ENCODE assay signal across 22 cellular contexts in genomic region chr11:2766166-2766565, GRCh38.
"Had no signal": no experiment of that assay in that cellular context is flagged by ENCODE, and none has a peak within 500 bp of the region (broad histone marks: within the 10 kb centered on the region; RNA-seq: fewer than 3 reads in every experiment).

No MANE protein-coding gene starts in this region.

- H3K27me3 ChIP-seq: dorsolateral prefrontal cortex, heart left ventricle, stomach had no signal

- H3K4me1 ChIP-seq: lower lobe of right lung, stomach had no signal

- H3K4me1 Mint-ChIP-seq: stimulated activated memory B cell treated with anti-CD40 and anti-IgM and Interleukin-4, amounts not matched to agents 10 μg/mL and 1 μg/mL and 100 μg/mL, for 72 hours had no signal

- ATAC-seq: activated CD8-positive, alpha-beta T cell treated with anti-CD3 and anti-CD28 coated beads for 36 hours; activated naive CD4-positive, alpha-beta T cell treated with anti-CD3 and anti-CD28 coated beads, Interleukin-2, amount 50 U/mL, for 72 hours; heart left ventricle; lower lobe of right lung; mucosa of descending colon; sciatic nerve; stimulated activated memory B cell treated with anti-CD40 and anti-IgM and Interleukin-4, amounts not matched to agents 10 μg/mL and 1 μg/mL and 100 μg/mL, for 72 hours had no signal

- H3K36me3 ChIP-seq: lower lobe of right lung had no signal

- DNase-seq: activated CD4-positive, alpha-beta T cell treated with anti-CD3 and anti-CD28 coated beads for 1 hour; activated CD8-positive, alpha-beta T cell treated with anti-CD3 and anti-CD28 coated beads for 36 hours; caudate nucleus; lower lobe of right lung; mesendoderm; mucosa of descending colon; naive B cell; nucleus accumbens; small intestine; stimulated activated CD4-positive, alpha-beta T cell treated with anti-CD3 and anti-CD28 coated beads, Interleukin-15, amount 100 ng/mL, for 24 hours; stomach; T-helper 9 cell; trophoblast cell had no signal

- H3K4me3 ChIP-seq: dorsolateral prefrontal cortex, heart left ventricle, lower lobe of right lung, mucosa of descending colon, stomach had no signal

- H3K4me3 Mint-ChIP-seq: activated CD8-positive, alpha-beta T cell treated with anti-CD3 and anti-CD28 coated beads for 36 hours; activated T-helper 1 cell treated with anti-CD3 and anti-CD28 coated beads, Interleukin-12 subunit alpha, Interleukin-12 subunit beta, Interleukin-2, Interleukin-4 antibody, amounts not matched to agents 30 ng/mL and 10 ng/mL and 1 ng/mL, durations not matched to agents 14 hours and 24 hours and 36 hours; brain; naive B cell; stimulated activated memory B cell treated with anti-CD40 and anti-IgM and Interleukin-4, amounts not matched to agents 10 μg/mL and 1 μg/mL and 100 μg/mL, for 72 hours had no signal

- H3K36me3 Mint-ChIP-seq: activated naive CD4-positive, alpha-beta T cell treated with anti-CD3 and anti-CD28 coated beads, Interleukin-2, amount 50 U/mL, for 72 hours; brain had no signal

- H3K9me3 Mint-ChIP-seq: activated CD8-positive, alpha-beta T cell treated with anti-CD3 and anti-CD28 coated beads for 36 hours; activated naive CD4-positive, alpha-beta T cell treated with anti-CD3 and anti-CD28 coated beads, Interleukin-2, amount 50 U/mL, for 72 hours; activated T-helper 1 cell treated with anti-CD3 and anti-CD28 coated beads, Interleukin-12 subunit alpha, Interleukin-12 subunit beta, Interleukin-2, Interleukin-4 antibody, amounts not matched to agents 30 ng/mL and 10 ng/mL and 1 ng/mL, durations not matched to agents 14 hours and 24 hours and 36 hours had no signal

- H3K27ac ChIP-seq: dorsolateral prefrontal cortex, epithelial cell of prostate, heart left ventricle, lower lobe of right lung, parathyroid adenoma, stomach had no signal

- H3K27me3 Mint-ChIP-seq: activated CD8-positive, alpha-beta T cell treated with anti-CD3 and anti-CD28 coated beads for 36 hours; stimulated activated memory B cell treated with anti-CD40 and anti-IgM and Interleukin-4, amounts not matched to agents 10 μg/mL and 1 μg/mL and 100 μg/mL, for 72 hours had no signal

- H3K27ac Mint-ChIP-seq: activated CD8-positive, alpha-beta T cell treated with anti-CD3 and anti-CD28 coated beads for 36 hours; activated naive CD4-positive, alpha-beta T cell treated with anti-CD3 and anti-CD28 coated beads, Interleukin-2, amount 50 U/mL, for 72 hours; activated T-helper 1 cell treated with anti-CD3 and anti-CD28 coated beads, Interleukin-12 subunit alpha, Interleukin-12 subunit beta, Interleukin-2, Interleukin-4 antibody, amounts not matched to agents 30 ng/mL and 10 ng/mL and 1 ng/mL, durations not matched to agents 14 hours and 24 hours and 36 hours; brain; stimulated activated memory B cell treated with anti-CD40 and anti-IgM and Interleukin-4, amounts not matched to agents 10 μg/mL and 1 μg/mL and 100 μg/mL, for 72 hours had no signal

- H3K9me3 ChIP-seq: lower lobe of right lung, mucosa of descending colon, stomach had no signal
